22 cellular contexts compared by ENCODE assay signal in the genomic region with DNA sequence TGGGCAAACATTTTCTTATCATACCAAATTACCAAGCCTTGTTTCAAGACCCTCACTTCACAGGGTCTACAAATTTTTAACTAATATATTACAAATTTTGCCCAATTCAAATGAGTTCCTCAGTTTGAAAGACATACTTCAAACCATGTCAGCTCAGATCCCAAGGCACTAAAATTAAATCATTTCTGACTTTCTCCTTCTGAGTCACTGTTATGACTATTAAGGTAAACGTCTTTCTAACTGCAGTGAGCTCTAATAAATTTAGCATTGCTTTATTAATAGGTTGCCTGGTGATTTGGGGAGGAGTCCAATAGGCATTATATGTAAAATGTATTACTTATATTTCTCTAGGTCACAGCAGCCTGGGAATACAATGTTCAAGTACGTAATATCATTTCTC.
"Had no signal": no experiment of that assay in that cellular context is flagged by ENCODE, and none has a peak within 500 bp of the region (broad histone marks: within the 10 kb centered on the region; RNA-seq: fewer than 3 reads in every experiment).

No MANE protein-coding gene starts in this region.

- H3K4me1 Mint-ChIP-seq: neural crest cell; stimulated activated effector memory CD8-positive, alpha-beta T cell treated with anti-CD3 and anti-CD28 coated beads, Interleukin-12 subunit alpha, Interleukin-12 subunit beta, amount 100 ng/mL, for 72 hours had no signal

- H3K4me3 ChIP-seq: heart right ventricle, mucosa of descending colon, right lobe of liver, suprapubic skin, thyroid gland had no signal

- H3K4me1 ChIP-seq: heart right ventricle, right lobe of liver, thyroid gland had no signal

- H3K9me3 ChIP-seq: heart right ventricle, mucosa of descending colon, right lobe of liver, suprapubic skin, thyroid gland had no signal

- DNase-seq: effector memory CD4-positive, alpha-beta T cell; foreskin melanocyte; heart right ventricle; hypothalamus; kidney glomerular epithelial cell; mucosa of descending colon; naive thymus-derived CD8-positive, alpha-beta T cell; posterior cingulate gyrus; retina; right lobe of liver; stimulated activated CD4-positive, alpha-beta T cell treated with anti-CD3 and anti-CD28 coated beads, Interleukin-4, amount 100 ng/mL, for 1 hour; stimulated activated CD8-positive, alpha-beta memory T cell treated with anti-CD3 and anti-CD28 coated beads, Interleukin-4, amount 100 ng/mL, for 48 hours; stimulated activated naive CD8-positive, alpha-beta T cell treated with anti-CD3 and anti-CD28 coated beads, Interleukin-15, Interleukin-2, amounts not matched to agents 100 U/mL and 50 U/mL, for 24 hours; thyroid gland had no signal

- FAIRE-seq: endometrium, islet of Langerhans, urothelium cell line had no signal

- ATAC-seq: heart right ventricle; left lobe of liver; mucosa of descending colon; naive thymus-derived CD8-positive, alpha-beta T cell; right lobe of liver; stimulated activated effector memory CD8-positive, alpha-beta T cell treated with anti-CD3 and anti-CD28 coated beads, Interleukin-12 subunit alpha, Interleukin-12 subunit beta, amount 100 ng/mL, for 72 hours; stimulated activated naive CD8-positive, alpha-beta T cell treated with anti-CD3 and anti-CD28 coated beads, Interleukin-15, Interleukin-2, amounts not matched to agents 100 U/mL and 50 U/mL, for 24 hours had no signal

- H3K36me3 Mint-ChIP-seq: naive thymus-derived CD8-positive, alpha-beta T cell; stimulated activated effector memory CD8-positive, alpha-beta T cell treated with anti-CD3 and anti-CD28 coated beads, Interleukin-12 subunit alpha, Interleukin-12 subunit beta, amount 100 ng/mL, for 72 hours; type B pancreatic cell had no signal

- H3K4me3 Mint-ChIP-seq: naive thymus-derived CD8-positive, alpha-beta T cell; neural crest cell; stimulated activated effector memory CD8-positive, alpha-beta T cell treated with anti-CD3 and anti-CD28 coated beads, Interleukin-12 subunit alpha, Interleukin-12 subunit beta, amount 100 ng/mL, for 72 hours; type B pancreatic cell had no signal

- H3K36me3 ChIP-seq: heart right ventricle, right lobe of liver, suprapubic skin, thyroid gland had no signal

- H3K27me3 Mint-ChIP-seq: type B pancreatic cell had no signal

- H3K27ac ChIP-seq: heart right ventricle, right lobe of liver, suprapubic skin, thyroid gland had no signal

- H3K27ac Mint-ChIP-seq: stimulated activated effector memory CD8-positive, alpha-beta T cell treated with anti-CD3 and anti-CD28 coated beads, Interleukin-12 subunit alpha, Interleukin-12 subunit beta, amount 100 ng/mL, for 72 hours; type B pancreatic cell had no signal

- H3K27me3 ChIP-seq: heart right ventricle, right lobe of liver, suprapubic skin, thyroid gland had no signal
